In the genomic region with DNA sequence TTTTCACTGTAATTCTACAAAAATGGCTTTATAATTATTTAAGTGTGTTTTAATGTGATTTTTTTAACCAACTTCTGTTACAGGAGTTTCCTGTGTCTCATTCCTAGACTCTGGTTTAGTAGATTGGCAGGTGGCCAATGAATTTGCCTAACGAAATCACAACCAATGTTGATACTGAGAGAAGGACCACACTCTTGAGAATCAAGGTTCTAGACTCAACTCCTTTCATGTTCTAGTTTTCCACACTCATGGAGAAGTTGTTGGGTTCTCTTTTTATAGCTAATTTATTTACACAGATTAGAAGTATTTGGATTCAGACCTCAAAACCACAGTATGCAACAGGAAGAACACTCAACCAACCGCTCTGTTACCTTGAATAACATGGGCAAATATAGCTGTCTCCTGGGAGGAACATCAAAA, we compare ENCODE assay signal across 11 cellular contexts. TPM values are rescaled to one million over a fixed set of nuclear protein-coding genes. Genes with fewer than 3 reads are reported as not detected.
A peak's percentile ranks its signal among the peaks of the same experiment; 100 is the strongest.
DNase-seq lines count a peak whose midpoint lies in the region; ATAC-seq and TF ChIP-seq lines count a peak whose summit lies in the region.
"Had no signal": no experiment of that assay in that cellular context is flagged by ENCODE, and none has a peak within 500 bp of the region (broad histone marks: within the 10 kb centered on the region; RNA-seq: fewer than 3 reads in every experiment).

No MANE protein-coding gene starts in this region.

- no peak overlapping the region for H2AFZ ChIP-seq in IMR-90 (replicated peaks; ENCODE audit: low read length, poor library complexity)

- CTCF ChIA-PET in IMR-90 (lab: Yijun Ruan, JAX), result interaction anchor here (0.9 kb wide), 1 partner anchor 36 kb away, joined by 3 read pairs; no protein-coding TSS in a partner anchor

- H3K4me3 Mint-ChIP-seq in activated naive CD8-positive, alpha-beta T cell, result no peak overlapping the region
- no peak overlapping the region for H3K4me3 Mint-ChIP-seq in memory B cell

- dilution Hi-C loops in IMR-90 (cut with HindIII; ENCODE audit: low sequenced_read_pairs, unreplicated experiment), result no loop called here

- H3K4me2 ChIP-seq in IMR-90 (ENCODE audit: low read depth, low read length), result no peak overlapping the region
- no peak overlapping the region for H3K4me2 ChIP-seq in mesendoderm (ENCODE audit: low read length)

- peaks cover 16 to 59% of the 10 kb centered on the region in 2 experiments for H3K79me1 ChIP-seq in IMR-90 (ENCODE audit: low read depth in 1 of 2, low read length in 2 of 2)
- peaks cover 4% of the 10 kb centered on the region for H3K79me1 ChIP-seq in mesendoderm (ENCODE audit: low read length)

- in situ Hi-C loops in IMR-90 (cut with MboI; ENCODE audit: low sequenced_read_pairs), result loop anchor here (10.0 kb wide), 1 partner anchor 371 kb away; no protein-coding TSS in a partner anchor

- H3K27me3 ChIP-seq in IMR-90 (ENCODE audit: control insufficient read depth, insufficient read depth, low read length) (no peaks in the 10 kb centered on the region), left ventricle myocardium inferior (ENCODE audit: low read depth) (no peaks in the 10 kb centered on the region), mesendoderm (ENCODE audit: insufficient read depth, low read length, poor library complexity) (no peaks in the 10 kb centered on the region)
- H3K27me3 ChIP-seq: gastroesophageal sphincter had no signal

- H2BK20ac ChIP-seq in IMR-90 (ENCODE audit: low read depth, low read length), result no peak overlapping the region

- WGBS in IMR-90 (ENCODE audit: extremely low coverage in 2 of 2, insufficient read length in 1 of 2), 2 experiments, result no CpG with 5 or more reads among the region's 2 CpGs
- no CpG with 5 or more reads among the region's 2 CpGs for WGBS in mesendoderm (ENCODE audit: extremely low coverage, insufficient coverage, low lambda C conversion rate)

- peaks cover 25% of the 10 kb centered on the region for H3K4me1 Mint-ChIP-seq in activated naive CD8-positive, alpha-beta T cell (ENCODE audit: low read depth)
- H3K4me1 Mint-ChIP-seq in memory B cell, result peaks cover 9% of the 10 kb centered on the region

- H3K27me3 Mint-ChIP-seq in activated naive CD8-positive, alpha-beta T cell, result no peaks in the 10 kb centered on the region
- H3K27me3 Mint-ChIP-seq in memory B cell, result no peaks in the 10 kb centered on the region

- H3K4ac ChIP-seq in IMR-90 (ENCODE audit: low read depth, low read length) (no peak overlapping the region), mesendoderm (ENCODE audit: low read depth, low read length) (no peak overlapping the region)

- no peak overlapping the region for H4K8ac ChIP-seq in IMR-90 (ENCODE audit: low read depth in 2 of 2, low read length in 2 of 2)
- H4K8ac ChIP-seq in mesendoderm (ENCODE audit: low read depth, low read length), result no peak overlapping the region

- no peak overlapping the region for H3K56ac ChIP-seq in IMR-90 (ENCODE audit: extremely low read depth, insufficient read depth, low read length)
- H3K56ac ChIP-seq in mesendoderm (ENCODE audit: low read length), result no peak overlapping the region

- H3K4me3 ChIP-seq in IMR-90 (ENCODE audit: insufficient read depth, low read depth, low read length) (no peak overlapping the region), left ventricle myocardium inferior (no peak overlapping the region), mesendoderm (ENCODE audit: low read length) (no peak overlapping the region)
- H3K4me3 ChIP-seq: gastroesophageal sphincter had no signal

- H3K4me1 ChIP-seq in IMR-90 (ENCODE audit: control insufficient read depth, insufficient read depth, low read length) (peaks cover 9% of the 10 kb centered on the region), left ventricle myocardium inferior (no peaks in the 10 kb centered on the region), mesendoderm (ENCODE audit: control insufficient read depth, low read depth, low read length) (no peaks in the 10 kb centered on the region)

- TF ChIP-seq CTCF in IMR-90 (conservative IDR thresholded peaks at IDR 0.05; ENCODE audit: low read depth, low read length) (no peak), left ventricle myocardium inferior (IDR thresholded peaks at IDR 0.05; ENCODE audit: borderline replicate concordance) (no peak)

- no peak overlapping the region for H2BK15ac ChIP-seq in IMR-90 (ENCODE audit: low read depth, low read length)
- no peak overlapping the region for H2BK15ac ChIP-seq in mesendoderm (replicated peaks; ENCODE audit: low read depth)

- H3K27ac ChIP-seq in IMR-90 (ENCODE audit: insufficient read depth, low read length), result no peak overlapping the region
- H3K27ac ChIP-seq in left ventricle myocardium inferior (replicated peaks), result no peak overlapping the region
- H3K27ac ChIP-seq in mesendoderm (ENCODE audit: low read depth, low read length), result no peak overlapping the region
- H3K27ac ChIP-seq: gastroesophageal sphincter had no signal

- peak overlapping the region; percentile 71 for H3K27ac Mint-ChIP-seq in activated naive CD8-positive, alpha-beta T cell
- peak overlapping the region; percentile 79 for H3K27ac Mint-ChIP-seq in memory B cell

- H4K5ac ChIP-seq in IMR-90 (ENCODE audit: low read depth, low read length) (no peak overlapping the region), mesendoderm (ENCODE audit: low read length) (no peak overlapping the region)

- H3K9me3 ChIP-seq in IMR-90 (ENCODE audit: control insufficient read depth, insufficient read depth, low read length) (no peaks in the 10 kb centered on the region), left ventricle myocardium inferior (replicated peaks) (no peaks in the 10 kb centered on the region)
- H3K9me3 ChIP-seq: gastroesophageal sphincter had no signal

- DNase-seq in NCI-H2107 treated with DMSO at 0.1 percent for 48 hours (lab: John Stamatoyannopoulos, UW; ENCODE audit: unreplicated experiment), result peak; percentile 20
- no peak for DNase-seq in NCI-H2107 (lab: John Stamatoyannopoulos, UW)
- peak; percentile 40 for DNase-seq in IMR-90
- no peak for DNase-seq in memory B cell (ENCODE audit: low spot score in 2 of 2)
- DNase-seq in left ventricle myocardium inferior, result no peak
- no peak for DNase-seq in mesendoderm
- no peak for DNase-seq in COR-L47 (lab: John Stamatoyannopoulos, UW)
- DNase-seq: MV-4-11, small intestine had no signal

- H3K14ac ChIP-seq in IMR-90 (replicated peaks; ENCODE audit: low read depth, low read length), result no peak overlapping the region

- no peak overlapping the region for H2AK9ac ChIP-seq in IMR-90 (replicated peaks; ENCODE audit: low read depth, low read length, poor library complexity)

- H3K9ac ChIP-seq in IMR-90 (ENCODE audit: low read depth, low read length), result no peak overlapping the region
- no peak overlapping the region for H3K9ac ChIP-seq in mesendoderm (ENCODE audit: low read length)

- H2AK5ac ChIP-seq in IMR-90 (ENCODE audit: low read depth, low read length), result no peak overlapping the region
- no peak overlapping the region for H2AK5ac ChIP-seq in mesendoderm (ENCODE audit: low read length)

- POLR2A ChIA-PET in IMR-90 (lab: Charles Lee; ENCODE audit: unreplicated experiment), result no interaction called here

- H3K36me3 ChIP-seq in IMR-90 (ENCODE audit: control insufficient read depth, insufficient read depth, low read length) (peaks cover 50% of the 10 kb centered on the region), left ventricle myocardium inferior (peaks cover 98% of the 10 kb centered on the region), mesendoderm (ENCODE audit: control insufficient read depth, insufficient read depth, low read length) (peaks cover 9% of the 10 kb centered on the region)

- no peak for TF ChIP-seq POLR2A in IMR-90 (IDR thresholded peaks at IDR 0.05; ENCODE audit: low read depth, low read length)

- TF ChIP-seq RAD21 in IMR-90 (IDR thresholded peaks at IDR 0.05; ENCODE audit: low read length), result no peak

- H3K79me2 ChIP-seq in mesendoderm (ENCODE audit: control insufficient read depth, insufficient read depth, low read length), result no peaks in the 10 kb centered on the region

- BruUV-seq in IMR-90 (replicated peaks; lab: Mats Ljungman, UMichigan), result no TSS peak

- ATAC-seq in IMR-90 (ENCODE audit: low read depth) (no peak), memory B cell (ENCODE audit: low read depth) (no peak)
- ATAC-seq: gastroesophageal sphincter had no signal

- H3K9me3 Mint-ChIP-seq in activated naive CD8-positive, alpha-beta T cell (ENCODE audit: low read depth), result no peaks in the 10 kb centered on the region
- H3K9me3 Mint-ChIP-seq in memory B cell, result no peaks in the 10 kb centered on the region

- H4K20me1 ChIP-seq in IMR-90 (ENCODE audit: insufficient read depth, low read length), result peaks cover 17% of the 10 kb centered on the region

- H2BK120ac ChIP-seq in IMR-90 (ENCODE audit: low read depth, low read length), result no peak overlapping the region
- H2BK120ac ChIP-seq in mesendoderm (ENCODE audit: low read depth, low read length), result no peak overlapping the region

- intact Hi-C loops in IMR-90 (cut with micrococcal nuclease), result no loop called here
- intact Hi-C loops in left ventricle myocardium inferior (cut with micrococcal nuclease), result no loop called here

- no peaks in the 10 kb centered on the region for H3K9me1 ChIP-seq in IMR-90 (ENCODE audit: insufficient read depth, low read length)

- H2BK5ac ChIP-seq in IMR-90 (ENCODE audit: low read depth, low read length, poor library complexity, severe bottlenecking) (peak overlapping the region; percentile 3), mesendoderm (ENCODE audit: low read length) (no peak overlapping the region)

- H4K91ac ChIP-seq in IMR-90 (ENCODE audit: insufficient read depth, low read depth, low read length), result no peak overlapping the region

- no peak overlapping the region for H3K23ac ChIP-seq in IMR-90 (ENCODE audit: low read depth, low read length)
- no peak overlapping the region for H3K23ac ChIP-seq in mesendoderm (ENCODE audit: low read length)

- peaks cover 6% of the 10 kb centered on the region for H3K36me3 Mint-ChIP-seq in activated naive CD8-positive, alpha-beta T cell
- peaks cover 24% of the 10 kb centered on the region for H3K36me3 Mint-ChIP-seq in memory B cell

- no peak overlapping the region for H3K18ac ChIP-seq in IMR-90 (ENCODE audit: low read depth, low read length)
- H3K18ac ChIP-seq in mesendoderm (ENCODE audit: low read length), result no peak overlapping the region

TF ChIP-seq in IMR-90, 13 proteins besides CTCF, POLR2A, EP300 and RAD21 (continues in another document):
- TF ChIP-seq CEBPB (IDR thresholded peaks at IDR 0.05; ENCODE audit: low read depth, low read length), result no peak
- no peak for TF ChIP-seq RCOR1 (IDR thresholded peaks at IDR 0.05; ENCODE audit: insufficient replicate concordance, low read length)

RNA-seq across cellular contexts. Expression of gene USP34, which starts 22.6 kb away (rescaled TPM):
- total RNA-seq in IMR-90 (2012; rRNA removed) (128 and 139 TPM in 2 replicates), left ventricle myocardium inferior (50.0 TPM)
- 28.6 and 34.7 TPM in 2 replicates for polyA plus RNA-seq in IMR-90 (2012; rRNA removed)
- polyA plus RNA-seq in IMR-90 (2012; cell fraction: cytosol; rRNA removed), result 8.1 and 25.3 TPM in 2 replicates
- polyA plus RNA-seq in IMR-90 (2012; cell fraction: nucleus; rRNA removed; ENCODE audit: low replicate concordance), result 15.4 and 130 TPM in 2 replicates
- 34.3 TPM for polyA plus RNA-seq in mesendoderm (2013, experiment 1 of 2)
- 32.0 TPM for polyA plus RNA-seq in mesendoderm (2013, experiment 2 of 2)

RNA-seq across cellular contexts. Expression of gene XPO1, which starts 44.6 kb away (rescaled TPM):
- total RNA-seq in IMR-90 (2012; rRNA removed) (104 and 192 TPM in 2 replicates), left ventricle myocardium inferior (68.5 TPM)
- 55.9 and 78.5 TPM in 2 replicates for polyA plus RNA-seq in IMR-90 (2012; rRNA removed)
- polyA plus RNA-seq in IMR-90 (2012; cell fraction: cytosol; rRNA removed), result 8.5 and 11.8 TPM in 2 replicates
- polyA plus RNA-seq in IMR-90 (2012; cell fraction: nucleus; rRNA removed; ENCODE audit: low replicate concordance), result 15.1 and 147 TPM in 2 replicates
- 155 TPM for polyA plus RNA-seq in mesendoderm (2013, experiment 1 of 2)
- polyA plus RNA-seq in mesendoderm (2013, experiment 2 of 2), result 153 TPM

Comparison
In these comparisons a context has a peak if more than half of its experiments do, and no peak if none do; other contexts are left out.
1. DNase-seq: peak in NCI-H2107 treated with DMSO at 0.1 percent for 48 hours (single experiment) and IMR-90 (single experiment); none in NCI-H2107 (single experiment), memory B cell (0 of 2), left ventricle myocardium inferior (single experiment), mesendoderm (single experiment) and COR-L47 (single experiment).